Comparison of ENCODE assay signal across 15 cellular contexts in genomic region chr3:58629629-58630028, GRCh38. TPM values are rescaled to one million over a fixed set of nuclear protein-coding genes. Genes with fewer than 3 reads are reported as not detected.
DNase-seq lines count a peak whose midpoint lies in the region; ATAC-seq, FAIRE-seq and TF ChIP-seq lines count a peak whose summit lies in the region.
"Had no signal": no experiment of that assay in that cellular context is flagged by ENCODE, and none has a peak within 500 bp of the region (broad histone marks: within the 10 kb centered on the region; RNA-seq: fewer than 3 reads in every experiment).

No MANE protein-coding gene starts in this region.

- H3K4me2 ChIP-seq in astrocyte (ENCODE audit: low read length) (peak overlapping the region; percentile 68), mesenchymal stem cell (ENCODE audit: low read length, poor library complexity, severe bottlenecking) (no peak overlapping the region)

- no peak overlapping the region for H2BK15ac ChIP-seq in mesenchymal stem cell (ENCODE audit: low read depth, poor library complexity, severe bottlenecking)

- H2AK5ac ChIP-seq in mesenchymal stem cell (ENCODE audit: low read length, severe bottlenecking) = no peak overlapping the region

- BruUV-seq in Caco-2 (replicated peaks; lab: Mats Ljungman, UMichigan) = no TSS peak

- H3K4me3 Mint-ChIP-seq in astrocyte (ENCODE audit: unreplicated experiment) (no peak overlapping the region), Caco-2 (ENCODE audit: unreplicated experiment) (no peak overlapping the region)
- H3K4me3 Mint-ChIP-seq: brain; CD4-positive, alpha-beta T cell; nephron progenitor cell; T-helper 1 cell treated with Interleukin-12 subunit alpha and Interleukin-12 subunit beta and Interleukin-4 antibody, amounts not matched to agents 30 μg/mL and 1 μg/mL, for 36 hours had no signal

- H3K27ac Mint-ChIP-seq in astrocyte (ENCODE audit: unreplicated experiment) = no peak overlapping the region
- no peak overlapping the region for H3K27ac Mint-ChIP-seq in Caco-2 (ENCODE audit: unreplicated experiment)
- H3K27ac Mint-ChIP-seq: CD4-positive, alpha-beta T cell; nephron progenitor cell; T-helper 1 cell treated with Interleukin-12 subunit alpha and Interleukin-12 subunit beta and Interleukin-4 antibody, amounts not matched to agents 30 μg/mL and 1 μg/mL, for 36 hours had no signal

- POLR2A ChIA-PET in Caco-2 (lab: Charles Lee) = interaction anchor here (0.9 kb wide), 1 partner anchor 69 kb away, joined by 3 read pairs; no protein-coding TSS in a partner anchor

- H3K36me3 ChIP-seq in astrocyte (ENCODE audit: insufficient read depth, low read length) = no peaks in the 10 kb centered on the region
- H3K36me3 ChIP-seq in mesenchymal stem cell (ENCODE audit: control insufficient read depth in 1 of 2, insufficient read depth in 2 of 2, low read depth in 1 of 2, low read length in 2 of 2) = no peaks in the 10 kb centered on the region
- H3K36me3 ChIP-seq in tibial nerve = no peaks in the 10 kb centered on the region
- H3K36me3 ChIP-seq in Caco-2 (ENCODE audit: control insufficient read depth, insufficient read depth, low read length) = no peaks in the 10 kb centered on the region

- no peak overlapping the region for H3K23ac ChIP-seq in mesenchymal stem cell (ENCODE audit: low read length in 2 of 2)

- no peak for FAIRE-seq in astrocyte (lab: Jason Lieb, UNC)

- DNase-seq in NOMO-1 treated with DMSO at 0.1 percent for 48 hours (lab: John Stamatoyannopoulos, UW; ENCODE audit: unreplicated experiment) = peak; percentile 28
- no peak for DNase-seq in NOMO-1 treated with dmso at 0.1 percent for 144 hours (lab: John Stamatoyannopoulos, UW; ENCODE audit: unreplicated experiment)
- DNase-seq in astrocyte (ENCODE audit: low read depth) = no peak
- DNase-seq in mesenchymal stem cell = no peak
- DNase-seq in tibial nerve (ENCODE audit: low spot score in 2 of 2) = no peak
- no peak for DNase-seq in Caco-2
- no peak for DNase-seq in DMS153 (lab: John Stamatoyannopoulos, UW)

- no peak for TF ChIP-seq POLR2A in tibial nerve (IDR thresholded peaks at IDR 0.05)

- H4K8ac ChIP-seq in mesenchymal stem cell (ENCODE audit: low read length) = no peak overlapping the region

- H3K79me1 ChIP-seq in mesenchymal stem cell (replicated peaks; ENCODE audit: low read length, poor library complexity, severe bottlenecking) = no peaks in the 10 kb centered on the region

- peaks cover 6% of the 10 kb centered on the region for H3K9me3 Mint-ChIP-seq in astrocyte (ENCODE audit: unreplicated experiment)
- H3K9me3 Mint-ChIP-seq in Caco-2 (ENCODE audit: unreplicated experiment) = no peaks in the 10 kb centered on the region
- H3K9me3 Mint-ChIP-seq: brain; CD4-positive, alpha-beta T cell; nephron progenitor cell; T-helper 1 cell treated with Interleukin-12 subunit alpha and Interleukin-12 subunit beta and Interleukin-4 antibody, amounts not matched to agents 30 μg/mL and 1 μg/mL, for 36 hours had no signal

- WGBS in mesenchymal stem cell = 92% methylated on average over 2 of the region's 2 CpGs
- 83 to 87% methylated on average over 2 of the region's 2 CpGs for WGBS in tibial nerve, 2 donors

- H3K4me1 ChIP-seq in astrocyte (ENCODE audit: insufficient read depth, low read length) (peaks cover 18% of the 10 kb centered on the region), mesenchymal stem cell (ENCODE audit: control insufficient read depth, insufficient read depth, low read depth, low read length) (peaks cover 3% of the 10 kb centered on the region), tibial nerve (peaks cover 0 to 56% (median 27%) of the 10 kb centered on the region in 4 donors), Caco-2 (peaks cover 22% of the 10 kb centered on the region)

- no peak overlapping the region for H2BK12ac ChIP-seq in mesenchymal stem cell (ENCODE audit: low read length in 2 of 2)

- no peak overlapping the region for H2AFZ ChIP-seq in astrocyte (ENCODE audit: low read depth, low read length)
- H2AFZ ChIP-seq in mesenchymal stem cell (ENCODE audit: low read depth, low read length) = no peak overlapping the region

- H2BK120ac ChIP-seq in mesenchymal stem cell (ENCODE audit: low read depth, low read length) = no peak overlapping the region

- TF ChIP-seq CTCF in astrocyte (IDR thresholded peaks at IDR 0.05; ENCODE audit: insufficient read depth, low read depth, low read length) (no peak), tibial nerve (IDR thresholded peaks at IDR 0.05) (no peak), Caco-2 (IDR thresholded peaks at IDR 0.05; ENCODE audit: insufficient read depth in 1 of 2, low read depth in 1 of 2, low read length in 1 of 2, severe bottlenecking in 1 of 2, unreplicated experiment in 1 of 2) (no peak)

- no peak overlapping the region for H3K4ac ChIP-seq in mesenchymal stem cell (ENCODE audit: low read depth in 1 of 2, low read length in 2 of 2)

- no peak for TF ChIP-seq EP300 in tibial nerve (IDR thresholded peaks at IDR 0.05)

- no peak for ATAC-seq in GM18520 (IDR thresholded peaks at IDR 0.05; ENCODE audit: unreplicated experiment)

- peaks cover 29% of the 10 kb centered on the region for H3K27me3 Mint-ChIP-seq in astrocyte (ENCODE audit: low read depth, unreplicated experiment)
- no peaks in the 10 kb centered on the region for H3K27me3 Mint-ChIP-seq in Caco-2 (ENCODE audit: insufficient read depth, unreplicated experiment)
- H3K27me3 Mint-ChIP-seq: CD4-positive, alpha-beta T cell had no signal

- H3K4me3 ChIP-seq in astrocyte (ENCODE audit: insufficient read depth, low read depth, low read length) = no peak overlapping the region
- no peak overlapping the region for H3K4me3 ChIP-seq in mesenchymal stem cell (ENCODE audit: insufficient read depth in 1 of 2, low read depth in 1 of 2, low read length in 2 of 2)
- no peak overlapping the region for H3K4me3 ChIP-seq in tibial nerve
- no peak overlapping the region for H3K4me3 ChIP-seq in Caco-2 (ENCODE audit: low read depth, low read length)

- H4K91ac ChIP-seq in mesenchymal stem cell (ENCODE audit: low read length) = no peak overlapping the region

- no peak overlapping the region for H2BK5ac ChIP-seq in mesenchymal stem cell (ENCODE audit: low read depth, low read length, poor library complexity, severe bottlenecking)

- no peak overlapping the region for H3K27ac ChIP-seq in astrocyte (ENCODE audit: low read depth, low read length)
- no peak overlapping the region for H3K27ac ChIP-seq in mesenchymal stem cell (ENCODE audit: low read length, poor library complexity, severe bottlenecking)
- H3K27ac ChIP-seq in tibial nerve = peak overlapping the region; percentile 60 to 87 (median 74)

- H3K79me2 ChIP-seq in astrocyte (ENCODE audit: insufficient read depth, low read length) = no peaks in the 10 kb centered on the region

- peaks cover 8% of the 10 kb centered on the region for H3K4me1 Mint-ChIP-seq in astrocyte (ENCODE audit: low read depth, unreplicated experiment)
- no peaks in the 10 kb centered on the region for H3K4me1 Mint-ChIP-seq in Caco-2 (ENCODE audit: low read depth, unreplicated experiment)

- H3K36me3 Mint-ChIP-seq in astrocyte (ENCODE audit: low read depth, unreplicated experiment) (no peaks in the 10 kb centered on the region), Caco-2 (ENCODE audit: insufficient read depth, unreplicated experiment) (no peaks in the 10 kb centered on the region)
- H3K36me3 Mint-ChIP-seq: brain had no signal

- intact Hi-C loops in Caco-2 (cut with micrococcal nuclease; ENCODE audit: unreplicated experiment) = loop anchor here (1.0 to 10.0 kb wide), 6 partner anchors 44 to 305 kb away; no protein-coding TSS in a partner anchor

- H3K9me3 ChIP-seq in astrocyte (ENCODE audit: insufficient read depth, low read depth, low read length) (no peaks in the 10 kb centered on the region), mesenchymal stem cell (ENCODE audit: control insufficient read depth, low read length) (no peaks in the 10 kb centered on the region), tibial nerve (no peaks in the 10 kb centered on the region), Caco-2 (no peaks in the 10 kb centered on the region)

- H3K27me3 ChIP-seq in astrocyte (ENCODE audit: insufficient read depth, low read length) (no peaks in the 10 kb centered on the region), mesenchymal stem cell (ENCODE audit: control insufficient read depth in 1 of 2, insufficient read depth in 1 of 2, low read length in 2 of 2) (peaks cover 5 to 7% of the 10 kb centered on the region in 2 experiments), tibial nerve (no peaks in the 10 kb centered on the region), Caco-2 (replicated peaks; ENCODE audit: control insufficient read depth, insufficient read depth, low read length) (no peaks in the 10 kb centered on the region)

- H4K20me1 ChIP-seq in astrocyte (ENCODE audit: insufficient read depth, low read length) = no peaks in the 10 kb centered on the region

- H3K9ac ChIP-seq in astrocyte (ENCODE audit: low read length) (no peak overlapping the region), mesenchymal stem cell (ENCODE audit: low read length) (peak overlapping the region; percentile 79)

- CTCF ChIA-PET in Caco-2 (lab: Charles Lee) = interaction anchor here (0.7 to 2.4 kb wide), 17 partner anchors 8 to 423 kb away, joined by 3 to 29 read pairs (median 6); partner anchors contain the start of gene ACOX2

- H3K14ac ChIP-seq in mesenchymal stem cell (ENCODE audit: low read length in 2 of 2) = no peak overlapping the region

- no peak overlapping the region for H3K18ac ChIP-seq in mesenchymal stem cell (ENCODE audit: low read depth in 1 of 2, low read length in 2 of 2)

RNA-seq across cellular contexts. Expression of gene FAM3D, which starts 36.9 kb away (rescaled TPM):
- total RNA-seq in astrocyte (not detected in 2 replicates), tibial nerve (not detected), Caco-2 (2022) (not detected in 2 replicates)
- not detected for polyA plus RNA-seq in mesenchymal stem cell (2013, experiment 1 of 2)
- not detected for polyA plus RNA-seq in mesenchymal stem cell (2013, experiment 2 of 2)
- total RNA-seq: CD4-positive, alpha-beta T cell; left ventricle myocardium superior; LHCN-M2; NCI-H460 had no signal

RNA-seq across cellular contexts. Expression of gene FAM107A, which starts 52.4 kb away (rescaled TPM):
- total RNA-seq in astrocyte (not detected in 2 replicates), tibial nerve (100 to 1,000 TPM; 147 to 305 (median 227) TPM), Caco-2 (2022) (not detected in 2 replicates)
- not detected for polyA plus RNA-seq in mesenchymal stem cell (2013, experiment 1 of 2)
- polyA plus RNA-seq in mesenchymal stem cell (2013, experiment 2 of 2) = not detected
- total RNA-seq: CD4-positive, alpha-beta T cell; LHCN-M2 had no signal

Comparison
In these comparisons a context has a peak if more than half of its experiments do, and no peak if none do; other contexts are left out.
1. H3K27ac ChIP-seq: peak in tibial nerve (4 of 4); none in astrocyte (single experiment) and mesenchymal stem cell (single experiment).
2. RNA of gene FAM107A, which starts 52.4 kb away (total RNA-seq): 147 to 305 TPM in tibial nerve; not detected in astrocyte and not detected in Caco-2; every median in the first group is over 100 times any median in the second.